11 cellular contexts compared by ENCODE assay signal in the genomic region with DNA sequence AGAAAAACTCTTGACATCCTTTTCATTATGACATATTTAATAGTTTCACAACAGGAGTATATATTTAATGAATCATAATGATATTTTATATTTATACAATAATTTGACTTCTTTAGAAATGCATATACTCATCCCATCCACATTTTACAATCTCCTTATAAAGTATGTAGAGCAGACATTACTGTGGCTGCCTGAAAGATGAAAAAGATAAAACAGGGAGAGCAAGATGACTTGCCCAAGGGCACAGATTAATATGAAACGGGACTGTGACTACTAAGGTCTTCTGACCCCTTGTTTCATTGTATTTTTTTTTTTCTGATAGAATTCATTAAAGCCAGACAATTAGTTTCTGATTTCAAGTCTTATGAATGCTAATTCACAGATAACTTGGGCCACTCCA.
"Had no signal": no experiment of that assay in that cellular context is flagged by ENCODE, and none has a peak within 500 bp of the region (broad histone marks: within the 10 kb centered on the region; RNA-seq: fewer than 3 reads in every experiment).

No MANE protein-coding gene starts in this region.

- H3K4me3 ChIP-seq: GM23248, GM23338, HAP-1 had no signal

- H3K9me3 Mint-ChIP-seq: GM23338, H9 had no signal

- H3K4me1 Mint-ChIP-seq: GM23338, H9 had no signal

- H3K9me3 ChIP-seq: HAP-1 had no signal

- H3K4me3 Mint-ChIP-seq: GM23338, H9, HFFc6 had no signal

- ATAC-seq: GM23338, HCT116 had no signal

- H3K9ac ChIP-seq: GM23248 had no signal

- H2AFZ ChIP-seq: GM23248, GM23338 had no signal

- H3K36me3 ChIP-seq: HAP-1 had no signal

- DNase-seq: GM23248, GOT3, H7, H9, HCEC 1CT, HFFc6 had no signal

- H3K27ac ChIP-seq: GM23248 had no signal

- H3K27ac Mint-ChIP-seq: GM23338, H9, HFFc6 had no signal

- H3K4me2 ChIP-seq: GM23338 had no signal

- FAIRE-seq: H1, H54 had no signal
